ENCODE assay signal across 13 cellular contexts in the genomic region with DNA sequence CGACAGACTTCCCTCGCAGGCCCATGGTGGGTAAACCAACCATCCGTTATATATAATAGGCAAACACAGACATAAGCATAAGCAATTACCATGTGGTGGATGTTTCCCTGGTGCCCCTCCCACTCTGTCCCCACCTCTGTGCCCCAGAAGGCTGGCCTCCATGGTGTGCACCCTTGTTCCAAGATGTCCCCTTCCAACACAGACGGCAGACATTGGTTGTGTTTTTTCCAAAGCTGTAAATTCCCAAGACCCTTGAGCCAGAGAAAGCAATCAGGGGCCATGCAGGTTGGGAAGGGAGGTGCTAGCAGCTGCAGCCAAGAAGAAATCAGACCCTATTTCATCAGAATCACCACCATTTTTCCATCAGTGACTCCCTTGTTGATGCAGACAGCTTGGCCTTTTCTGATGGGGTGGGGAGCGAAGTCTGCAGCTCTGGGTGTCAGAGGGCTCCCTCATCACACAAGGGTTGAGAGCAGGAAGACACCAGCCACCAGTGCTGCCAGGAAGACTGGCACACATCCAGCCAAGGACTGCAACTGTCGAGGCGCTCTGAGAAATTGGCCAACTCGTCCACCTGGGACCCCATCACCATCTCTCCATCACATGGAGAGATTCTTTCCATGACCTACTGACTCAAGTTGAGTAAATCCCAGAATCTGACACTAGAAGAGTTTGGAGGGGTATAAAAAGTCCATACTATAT.
"Had no signal": no experiment of that assay in that cellular context is flagged by ENCODE, and none has a peak within 500 bp of the region (broad histone marks: within the 10 kb centered on the region; RNA-seq: fewer than 3 reads in every experiment).

No MANE protein-coding gene starts in this region.

- DNase-seq: esophagus squamous epithelium; hippocampal formation; occipital lobe; right cardiac atrium; small intestine; stimulated activated CD4-positive, alpha-beta T cell treated with anti-CD3 and anti-CD28 coated beads, Interleukin-12 subunit alpha, Interleukin-12 subunit beta, amount 100 ng/mL, for 4 hours; stimulated activated naive CD4-positive, alpha-beta T cell treated with Interleukin-2 at 50 U/mL for 16 hours; uterus had no signal

- H3K36me3 Mint-ChIP-seq: mesothelial cell of epicardium; natural killer cell treated with Interleukin-12 subunit alpha and Interleukin-12 subunit beta and Interleukin-15 and Interleukin-18, amount 100 ng/mL, for 72 hours; neural progenitor cell; type B pancreatic cell had no signal

- H3K27me3 ChIP-seq: esophagus squamous epithelium, neural progenitor cell, uterus had no signal

- H3K9me3 Mint-ChIP-seq: dendritic cell treated with granulocyte-macrophage colony-stimulating factor and Interleukin-4, amounts not matched to agents 40 ng/mL and 50 ng/mL, for 4 days; mesothelial cell of epicardium; natural killer cell treated with Interleukin-12 subunit alpha and Interleukin-12 subunit beta and Interleukin-15 and Interleukin-18, amount 100 ng/mL, for 72 hours; neural progenitor cell; type B pancreatic cell had no signal

- H3K4me3 ChIP-seq: esophagus squamous epithelium, neural progenitor cell, uterus had no signal

- ATAC-seq: natural killer cell treated with Interleukin-12 subunit alpha and Interleukin-12 subunit beta and Interleukin-15 and Interleukin-18, amount 100 ng/mL, for 72 hours; right cardiac atrium had no signal

- H2AFZ ChIP-seq: neural progenitor cell had no signal

- H3K9ac ChIP-seq: neural progenitor cell had no signal

- H3K27ac ChIP-seq: esophagus squamous epithelium, neural progenitor cell, uterus had no signal

- H3K9me3 ChIP-seq: esophagus squamous epithelium, uterus had no signal

- H3K4me1 ChIP-seq: esophagus squamous epithelium, neural progenitor cell, uterus had no signal

- H3K4me2 ChIP-seq: neural progenitor cell had no signal

- H3K36me3 ChIP-seq: esophagus squamous epithelium, neural progenitor cell, uterus had no signal

- H3K27ac Mint-ChIP-seq: mesothelial cell of epicardium; natural killer cell treated with Interleukin-12 subunit alpha and Interleukin-12 subunit beta and Interleukin-15 and Interleukin-18, amount 100 ng/mL, for 72 hours; neural progenitor cell had no signal

- H3K4me3 Mint-ChIP-seq: dendritic cell treated with granulocyte-macrophage colony-stimulating factor and Interleukin-4, amounts not matched to agents 40 ng/mL and 50 ng/mL, for 4 days; mesothelial cell of epicardium; natural killer cell treated with Interleukin-12 subunit alpha and Interleukin-12 subunit beta and Interleukin-15 and Interleukin-18, amount 100 ng/mL, for 72 hours; neural progenitor cell; type B pancreatic cell had no signal
